ENCODE assay signal across 8 cellular contexts in genomic region chr1:2194898-2195673, GRCh38. TPM values are rescaled to one million over a fixed set of nuclear protein-coding genes. Genes with fewer than 3 reads are reported as not detected.
DNase-seq lines count a peak whose midpoint lies in the region; ATAC-seq lines count a peak whose summit lies in the region.

No MANE protein-coding gene starts in this region.

- H3K36me3 ChIP-seq in BLaER1 treated with 17β-estradiol and CSF1 and Interleukin-3, amounts not matched to agents 10 nM and 100 nM, result peaks cover 0 to 13% (median 0%) of the 10 kb centered on the region in 11 experiments; a peak in 4 of 22 replicates

- H3K9ac ChIP-seq in BLaER1 treated with 17β-estradiol and CSF1 and Interleukin-3, amounts not matched to agents 10 nM and 100 nM, result peak overlapping the region; percentile 73 to 83 (median 82)

- H3K4me3 Mint-ChIP-seq in activated CD8-positive, alpha-beta T cell treated with anti-CD3 and anti-CD28 coated beads, Interleukin-2, amount 10 ng/mL, durations not matched to agents 7 days and 5 days, result peak overlapping the region; percentile 81

- ATAC-seq in GM19324 (IDR thresholded peaks at IDR 0.05; ENCODE audit: low FRiP score, unreplicated experiment), result peak; percentile 67
- peak; percentile 48 for ATAC-seq in HG03457 (IDR thresholded peaks at IDR 0.05; ENCODE audit: unreplicated experiment)
- peak; percentile 81 for ATAC-seq in activated CD8-positive, alpha-beta T cell treated with anti-CD3 and anti-CD28 coated beads, Interleukin-2, amount 10 ng/mL, durations not matched to agents 7 days and 5 days

- H3K27ac ChIP-seq in BLaER1 treated with 17β-estradiol and CSF1 and Interleukin-3, amounts not matched to agents 10 nM and 100 nM, result peak overlapping the region; percentile 71 to 88 (median 79)

- POLR2A ChIA-PET in activated CD8-positive, alpha-beta T cell treated with anti-CD3 and anti-CD28 coated beads, Interleukin-2, amount 10 ng/mL, durations not matched to agents 7 days and 5 days (lab: Charles Lee), result interaction anchor here (0.7 to 2.1 kb wide), 21 partner anchors 9 to 361 kb away, joined by 3 to 31 read pairs (median 4); partner anchors contain the start of genes MORN1, RER1, SKI and TNFRSF14

- H3K4me1 Mint-ChIP-seq in activated CD8-positive, alpha-beta T cell treated with anti-CD3 and anti-CD28 coated beads, Interleukin-2, amount 10 ng/mL, durations not matched to agents 7 days and 5 days (ENCODE audit: low read depth), result peaks cover 46% of the 10 kb centered on the region

- no peaks in the 10 kb centered on the region for H3K27me3 ChIP-seq in BLaER1 treated with 17β-estradiol and CSF1 and Interleukin-3, amounts not matched to agents 10 nM and 100 nM

- H3K9me3 Mint-ChIP-seq in activated CD8-positive, alpha-beta T cell treated with anti-CD3 and anti-CD28 coated beads, Interleukin-2, amount 10 ng/mL, durations not matched to agents 7 days and 5 days (ENCODE audit: insufficient read depth), result no peaks in the 10 kb centered on the region

- H3K9me3 ChIP-seq in BLaER1 treated with 17β-estradiol and CSF1 and Interleukin-3, amounts not matched to agents 10 nM and 100 nM (replicated peaks in 1 of 11), result no peaks in the 10 kb centered on the region

- peak overlapping the region; percentile 58 to 74 (median 68) for H3K4me3 ChIP-seq in BLaER1 treated with 17β-estradiol and CSF1 and Interleukin-3, amounts not matched to agents 10 nM and 100 nM

- DNase-seq in NCI-H748 (lab: John Stamatoyannopoulos, UW; ENCODE audit: unreplicated experiment) (peak; percentile 84), medulla oblongata (ENCODE audit: extremely low spot score) (peak; percentile 86)
- peak; percentile 92 for DNase-seq in activated CD8-positive, alpha-beta T cell treated with anti-CD3 and anti-CD28 coated beads, Interleukin-2, amount 10 ng/mL, durations not matched to agents 7 days and 5 days
- peak; percentile 86 for DNase-seq in effector CD4-positive, alpha-beta T cell
- DNase-seq in stimulated activated CD8-positive, alpha-beta memory T cell treated with anti-CD3 and anti-CD28 coated beads, Interleukin-12 subunit alpha, Interleukin-12 subunit beta, amount 100 ng/mL, for 24 hours (ENCODE audit: extremely low read depth), result peak; percentile 66

- no peaks in the 10 kb centered on the region for H3K27me3 Mint-ChIP-seq in activated CD8-positive, alpha-beta T cell treated with anti-CD3 and anti-CD28 coated beads, Interleukin-2, amount 10 ng/mL, durations not matched to agents 7 days and 5 days (ENCODE audit: low read depth)

- peaks cover 70 to 90% (median 86%) of the 10 kb centered on the region in 10 experiments for H3K4me1 ChIP-seq in BLaER1 treated with 17β-estradiol and CSF1 and Interleukin-3, amounts not matched to agents 10 nM and 100 nM

- peak overlapping the region; percentile 93 for H3K27ac Mint-ChIP-seq in activated CD8-positive, alpha-beta T cell treated with anti-CD3 and anti-CD28 coated beads, Interleukin-2, amount 10 ng/mL, durations not matched to agents 7 days and 5 days

- CTCF ChIA-PET in activated CD8-positive, alpha-beta T cell treated with anti-CD3 and anti-CD28 coated beads, Interleukin-2, amount 10 ng/mL, durations not matched to agents 7 days and 5 days (lab: Charles Lee), result interaction anchor here (0.6 to 7.6 kb wide), 48 partner anchors 9 to 391 kb away, joined by 3 to 259 read pairs (median 5); partner anchors contain the start of genes MORN1, PANK4, RER1 and SKI

- peaks cover 8% of the 10 kb centered on the region for H3K36me3 Mint-ChIP-seq in activated CD8-positive, alpha-beta T cell treated with anti-CD3 and anti-CD28 coated beads, Interleukin-2, amount 10 ng/mL, durations not matched to agents 7 days and 5 days (ENCODE audit: low read depth)

- peaks cover 0 to 28% (median 9%) of the 10 kb centered on the region in 11 experiments; a peak in 10 of 22 replicates for H4K20me1 ChIP-seq in BLaER1 treated with 17β-estradiol and CSF1 and Interleukin-3, amounts not matched to agents 10 nM and 100 nM

- peak overlapping the region; percentile 70 to 93 (median 88) for H3K4me2 ChIP-seq in BLaER1 treated with 17β-estradiol and CSF1 and Interleukin-3, amounts not matched to agents 10 nM and 100 nM

RNA-seq across cellular contexts. Expression of gene FAAP20, which starts 0.5 kb away (rescaled TPM):
- total RNA-seq in activated CD8-positive, alpha-beta T cell treated with anti-CD3 and anti-CD28 coated beads, Interleukin-2, amount 10 ng/mL, durations not matched to agents 7 days and 5 days, result 10 to 100 TPM; 69.7 to 74.4 TPM

RNA-seq across cellular contexts. Expression of gene SKI, which starts 33.0 kb away (rescaled TPM):
- total RNA-seq in activated CD8-positive, alpha-beta T cell treated with anti-CD3 and anti-CD28 coated beads, Interleukin-2, amount 10 ng/mL, durations not matched to agents 7 days and 5 days, result 10 to 100 TPM; 41.2 to 41.4 TPM

Comparison
In these comparisons a context has a peak if more than half of its experiments do, and no peak if none do; other contexts are left out.
1. Peak in every context shown above with its lines: DNase-seq, ATAC-seq, H3K4me3 ChIP-seq and H3K27ac ChIP-seq.